ENCODE assay signal across 9 cellular contexts in the genomic region with DNA sequence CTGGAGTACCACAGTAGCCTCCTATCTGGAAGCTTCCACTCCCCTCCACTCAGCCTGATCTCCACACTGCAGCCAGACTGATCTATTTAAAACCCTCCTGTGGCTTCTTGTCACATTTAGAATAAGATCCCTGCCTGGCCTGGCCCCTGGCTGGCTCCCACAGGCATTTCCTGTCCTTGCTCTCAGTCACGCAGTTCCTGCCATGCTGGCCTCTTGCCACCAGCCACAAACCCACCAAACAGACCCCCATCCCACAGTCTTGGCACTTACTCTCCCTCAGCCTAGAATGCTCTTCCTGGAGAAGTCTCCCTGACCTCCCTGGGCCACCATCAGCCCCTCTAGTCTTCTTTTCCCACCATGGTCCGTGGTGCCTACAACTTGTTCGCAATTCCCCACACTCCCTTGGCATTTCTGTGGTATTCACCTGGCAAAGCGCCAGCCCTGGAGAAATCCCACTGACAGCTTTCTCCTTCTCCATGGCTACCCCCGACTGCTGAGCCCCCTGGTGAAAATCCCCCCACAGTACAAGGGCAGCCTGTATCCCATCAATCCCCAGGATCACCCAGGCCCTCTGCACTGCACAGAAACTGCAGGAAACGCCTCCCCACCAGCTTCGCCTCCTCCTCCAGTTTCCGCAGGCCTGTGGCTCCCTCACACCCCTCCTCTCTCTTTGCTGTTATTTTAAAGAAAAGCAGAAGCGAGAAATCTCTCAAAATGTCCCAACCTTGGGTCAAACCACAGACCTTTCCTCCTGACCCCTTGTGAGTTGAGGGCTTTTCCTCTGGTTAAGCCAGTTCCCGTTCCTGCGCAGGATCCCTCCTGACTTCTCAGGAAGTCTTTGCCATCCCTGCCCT.
DNase-seq lines count a peak whose midpoint lies in the region; ATAC-seq, FAIRE-seq and TF ChIP-seq lines count a peak whose summit lies in the region.
"Had no signal": no experiment of that assay in that cellular context is flagged by ENCODE, and none has a peak within 500 bp of the region (broad histone marks: within the 10 kb centered on the region; RNA-seq: fewer than 3 reads in every experiment).

No MANE protein-coding gene starts in this region.

- BruUV-seq in A673 (replicated peaks; lab: Mats Ljungman, UMichigan) = no TSS peak

- no peak for TF ChIP-seq CTCF in A673 (conservative IDR thresholded peaks at IDR 0.05; ENCODE audit: low read depth, low read length)

- H3K4me3 ChIP-seq in A673 (ENCODE audit: low read depth, low read length, poor library complexity, severe bottlenecking) = no peak overlapping the region
- no peak overlapping the region for H3K4me3 ChIP-seq in small intestine (ENCODE audit: low read depth in 1 of 2, low read length in 2 of 2)

- peak overlapping the region; percentile 81 for H3K27ac ChIP-seq in A673 (ENCODE audit: low read depth, low read length, poor library complexity, severe bottlenecking)
- peak overlapping the region in 1 of 2 donors; percentile 59 for H3K27ac ChIP-seq in small intestine (ENCODE audit: low read depth in 1 of 2, low read length in 1 of 2)

- intact Hi-C loops in A673 (cut with micrococcal nuclease; ENCODE audit: unreplicated experiment) (loop anchor here (5.0 kb wide), 1 partner anchor 273 kb away; a partner anchor contains a TSS), Right ventricle myocardium superior (cut with DNase I) (no loop called here)

- H3K36me3 ChIP-seq in A673 (ENCODE audit: insufficient read depth, low read length, poor library complexity, severe bottlenecking) = no peaks in the 10 kb centered on the region
- no peaks in the 10 kb centered on the region for H3K36me3 ChIP-seq in small intestine (ENCODE audit: control insufficient read depth in 2 of 2, insufficient read depth in 2 of 2, low read length in 2 of 2)

- ATAC-seq in GM18909 (IDR thresholded peaks at IDR 0.05; ENCODE audit: poor library complexity, unreplicated experiment) = peak; percentile 68
- peak; percentile 65 for ATAC-seq in HG03064 (IDR thresholded peaks at IDR 0.05; ENCODE audit: low read depth, unreplicated experiment)
- peak; percentile 77 for ATAC-seq in Right ventricle myocardium superior (ENCODE audit: poor library complexity)
- peak; percentile 56 for ATAC-seq in stimulated activated naive CD8-positive, alpha-beta T cell treated with anti-CD3 and anti-CD28 coated beads, Interleukin-15, Interleukin-2, amounts not matched to agents 100 U/mL and 50 U/mL, for 24 hours

- peaks cover 40% of the 10 kb centered on the region for H3K4me1 ChIP-seq in A673 (ENCODE audit: insufficient read depth, low read length, poor library complexity, severe bottlenecking)
- H3K4me1 ChIP-seq in small intestine (ENCODE audit: control insufficient read depth in 2 of 2, insufficient read depth in 1 of 2, low read depth in 1 of 2, low read length in 1 of 2) = no peaks in the 10 kb centered on the region

- H3K9me3 ChIP-seq in A673 (ENCODE audit: low read depth, low read length, poor library complexity, severe bottlenecking) = no peaks in the 10 kb centered on the region
- no peaks in the 10 kb centered on the region for H3K9me3 ChIP-seq in small intestine (ENCODE audit: control insufficient read depth, low read depth)

- in situ Hi-C loops in SK-MEL-5 (cut with HindIII; ENCODE audit: low pct_unique_long_range_greater_than_20kb, low sequenced_read_pairs) = no loop called here

- POLR2A ChIA-PET in A673 (lab: Charles Lee; ENCODE audit: low non-redundant PET) = no interaction called here

- WGBS in small intestine, 3 donors = 39 to 76% (median 73%) methylated on average over 11 of the region's 11 CpGs

- no peak for FAIRE-seq in small intestine (lab: Jason Lieb, UNC)
- FAIRE-seq: G401.6 had no signal

- CTCF ChIA-PET in A673 (lab: Charles Lee) = interaction anchor here (0.9 kb wide), 1 partner anchor 104 kb away, joined by 3 read pairs; no protein-coding TSS in a partner anchor

- H3K27me3 ChIP-seq in A673 (replicated peaks; ENCODE audit: insufficient read depth, low read depth, low read length, poor library complexity) (no peaks in the 10 kb centered on the region), small intestine (ENCODE audit: control insufficient read depth in 2 of 2, insufficient read depth in 2 of 2, low read length in 2 of 2) (no peaks in the 10 kb centered on the region)

- DNase-seq in A673 (ENCODE audit: low spot score) (peak; percentile 91), SK-MEL-5 (ENCODE audit: low read depth, low spot score) (peak; percentile 48), Right ventricle myocardium superior (no peak), NCI-H2196 treated with DMSO at 0.1 percent for 48 hours (lab: John Stamatoyannopoulos, UW; ENCODE audit: unreplicated experiment) (no peak), small intestine (no peak)
- DNase-seq in stimulated activated naive CD8-positive, alpha-beta T cell treated with anti-CD3 and anti-CD28 coated beads, Interleukin-15, Interleukin-2, amounts not matched to agents 100 U/mL and 50 U/mL, for 24 hours = no peak

Comparison
In these comparisons a context has a peak if more than half of its experiments do, and no peak if none do; other contexts are left out.
1. DNase-seq: peak in A673 (single experiment) and SK-MEL-5 (single experiment); none in Right ventricle myocardium superior (single experiment), stimulated activated naive CD8-positive, alpha-beta T cell treated with anti-CD3 and anti-CD28 coated beads, Interleukin-15, Interleukin-2, amounts not matched to agents 100 U/mL and 50 U/mL, for 24 hours (single experiment), NCI-H2196 treated with DMSO at 0.1 percent for 48 hours (single experiment) and small intestine (single experiment).
2. Peak in every context shown above with its lines, with median percentiles within 50 percentile points of each other: ATAC-seq.